25 cellular contexts compared by ENCODE assay signal in the genomic region with DNA sequence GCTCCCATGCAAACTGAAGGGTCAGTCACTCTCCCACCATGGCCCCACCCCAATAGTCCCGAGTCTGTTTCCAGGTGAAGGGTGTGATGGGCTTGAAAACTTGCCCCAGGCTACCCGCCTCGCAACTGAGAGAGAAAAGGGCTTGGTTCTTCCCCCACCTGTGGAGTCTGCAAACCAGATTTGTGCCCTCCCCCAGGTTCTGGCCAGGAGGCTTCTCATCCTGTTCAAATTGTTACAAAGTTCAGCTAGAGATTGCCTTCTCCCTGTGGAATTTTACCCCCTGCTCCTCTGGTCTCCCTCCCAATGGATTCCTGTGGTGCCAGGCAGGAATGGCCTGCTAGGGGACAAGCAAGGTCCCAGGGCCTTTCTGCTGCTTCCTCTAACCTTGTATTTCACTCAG.
"Had no signal": no experiment of that assay in that cellular context is flagged by ENCODE, and none has a peak within 500 bp of the region (broad histone marks: within the 10 kb centered on the region; RNA-seq: fewer than 3 reads in every experiment).

No MANE protein-coding gene starts in this region.

- H3K4me1 ChIP-seq: esophagus muscularis mucosa, foreskin keratinocyte, prostate gland, right atrium auricular region, testis, tibial artery had no signal

- H3K4me3 ChIP-seq: coronary artery, esophagus muscularis mucosa, lung, mucosa of descending colon, prostate gland, right atrium auricular region, testis, tibial artery had no signal

- H3K36me3 ChIP-seq: esophagus muscularis mucosa, prostate gland, right atrium auricular region, tibial artery had no signal

- H3K27me3 ChIP-seq: esophagus muscularis mucosa, right atrium auricular region, testis, tibial artery had no signal

- H3K4me3 Mint-ChIP-seq: memory B cell; mesothelial cell of epicardium; naive thymus-derived CD4-positive, alpha-beta T cell; nephron progenitor cell; stimulated activated memory B cell treated with anti-CD40 and anti-IgM and Interleukin-4, amounts not matched to agents 10 μg/mL and 1 μg/mL and 100 μg/mL, for 72 hours; type B pancreatic cell had no signal

- DNase-seq: dermis blood vessel endothelial cell; effector memory CD4-positive, alpha-beta T cell; foreskin keratinocyte; hypothalamus; mucosa of descending colon; naive thymus-derived CD4-positive, alpha-beta T cell; nephron progenitor cell; nucleus accumbens; small intestine; stimulated activated CD4-positive, alpha-beta T cell treated with anti-CD3 and anti-CD28 coated beads, Interleukin-12 subunit alpha, Interleukin-12 subunit beta, amount 100 ng/mL, for 4 hours; stimulated activated CD4-positive, alpha-beta T cell treated with anti-CD3 and anti-CD28 coated beads, Interleukin-4, amount 100 ng/mL, for 4 hours; stimulated activated naive CD8-positive, alpha-beta T cell treated with anti-CD3 and anti-CD28 coated beads, Interleukin-15, Interleukin-2, amounts not matched to agents 100 U/mL and 50 U/mL, for 24 hours; substantia nigra; testis; tibial artery had no signal

- H3K27ac Mint-ChIP-seq: memory B cell; mesothelial cell of epicardium; naive thymus-derived CD4-positive, alpha-beta T cell; nephron progenitor cell; stimulated activated memory B cell treated with anti-CD40 and anti-IgM and Interleukin-4, amounts not matched to agents 10 μg/mL and 1 μg/mL and 100 μg/mL, for 72 hours; type B pancreatic cell had no signal

- H3K27ac ChIP-seq: coronary artery, esophagus muscularis mucosa, foreskin keratinocyte, prostate gland, right atrium auricular region, testis, tibial artery had no signal

- H3K4me1 Mint-ChIP-seq: memory B cell; mesothelial cell of epicardium; naive thymus-derived CD4-positive, alpha-beta T cell; nephron progenitor cell; stimulated activated memory B cell treated with anti-CD40 and anti-IgM and Interleukin-4, amounts not matched to agents 10 μg/mL and 1 μg/mL and 100 μg/mL, for 72 hours had no signal

- H3K36me3 Mint-ChIP-seq: memory B cell; mesothelial cell of epicardium; naive thymus-derived CD4-positive, alpha-beta T cell; stimulated activated memory B cell treated with anti-CD40 and anti-IgM and Interleukin-4, amounts not matched to agents 10 μg/mL and 1 μg/mL and 100 μg/mL, for 72 hours; type B pancreatic cell had no signal

- H3K9me3 ChIP-seq: esophagus muscularis mucosa, mucosa of descending colon, prostate gland, right atrium auricular region, testis, tibial artery had no signal

- ATAC-seq: foreskin keratinocyte; left lobe of liver; mucosa of descending colon; naive thymus-derived CD4-positive, alpha-beta T cell; stimulated activated memory B cell treated with anti-CD40 and anti-IgM and Interleukin-4, amounts not matched to agents 10 μg/mL and 1 μg/mL and 100 μg/mL, for 72 hours; stimulated activated naive CD8-positive, alpha-beta T cell treated with anti-CD3 and anti-CD28 coated beads, Interleukin-15, Interleukin-2, amounts not matched to agents 100 U/mL and 50 U/mL, for 24 hours had no signal

- H3K27me3 Mint-ChIP-seq: memory B cell; stimulated activated memory B cell treated with anti-CD40 and anti-IgM and Interleukin-4, amounts not matched to agents 10 μg/mL and 1 μg/mL and 100 μg/mL, for 72 hours had no signal

- H3K9me3 Mint-ChIP-seq: type B pancreatic cell had no signal
